ENCODE assay signal across 21 cellular contexts in the genomic region with DNA sequence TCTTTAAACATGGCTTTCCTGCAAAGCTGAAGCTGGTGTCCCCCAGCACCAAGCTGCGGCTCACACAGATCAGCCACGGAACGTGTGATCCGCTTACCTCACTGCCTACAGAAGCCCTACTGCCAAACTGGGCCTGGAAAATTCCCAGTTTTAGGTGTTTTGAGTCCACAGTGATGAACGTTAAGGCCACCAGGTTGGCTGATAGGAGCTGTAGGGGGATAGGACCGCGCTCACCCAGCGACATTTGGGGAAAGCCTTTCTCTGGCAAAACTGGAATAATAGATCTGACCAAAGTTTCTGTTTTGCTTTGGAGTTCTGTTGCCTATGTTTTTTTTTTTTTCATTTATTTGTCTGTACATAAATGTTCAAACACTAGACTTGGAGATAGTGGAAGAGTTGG. TPM values are rescaled to one million over a fixed set of nuclear protein-coding genes. Genes with fewer than 3 reads are reported as not detected.
"Had no signal": no experiment of that assay in that cellular context is flagged by ENCODE, and none has a peak within 500 bp of the region (broad histone marks: within the 10 kb centered on the region; RNA-seq: fewer than 3 reads in every experiment).

No MANE protein-coding gene starts in this region.

- H3K27ac Mint-ChIP-seq: activated CD4-positive, alpha-beta memory T cell treated with anti-CD3 and anti-CD28 coated beads, Interleukin-2, amount 10 ng/mL, durations not matched to agents 7 days and 5 days; activated CD4-positive, alpha-beta T cell treated with anti-CD3 and anti-CD28 coated beads, Interleukin-2, amount 10 ng/mL, durations not matched to agents 7 days and 5 days; activated naive CD8-positive, alpha-beta T cell had no signal

- H3K27ac ChIP-seq: brain microvascular endothelial cell, KMS-11, SJSA1 had no signal

- H3K27me3 ChIP-seq: brain microvascular endothelial cell, SJSA1 had no signal

- H3K4me3 Mint-ChIP-seq: activated CD4-positive, alpha-beta memory T cell treated with anti-CD3 and anti-CD28 coated beads, Interleukin-2, amount 10 ng/mL, durations not matched to agents 7 days and 5 days; activated CD4-positive, alpha-beta T cell treated with anti-CD3 and anti-CD28 coated beads, Interleukin-2, amount 10 ng/mL, durations not matched to agents 7 days and 5 days; activated naive CD8-positive, alpha-beta T cell had no signal

- ATAC-seq: SK-N-SH treated with all-trans-retinoic acid at 6 μM for 48 hours had no signal

- H3K4me1 ChIP-seq: SJSA1 had no signal

- H3K27me3 Mint-ChIP-seq: activated CD4-positive, alpha-beta memory T cell treated with anti-CD3 and anti-CD28 coated beads, Interleukin-2, amount 10 ng/mL, durations not matched to agents 7 days and 5 days; activated CD4-positive, alpha-beta T cell treated with anti-CD3 and anti-CD28 coated beads, Interleukin-2, amount 10 ng/mL, durations not matched to agents 7 days and 5 days; activated naive CD8-positive, alpha-beta T cell had no signal

- H3K9me3 Mint-ChIP-seq: activated CD4-positive, alpha-beta memory T cell treated with anti-CD3 and anti-CD28 coated beads, Interleukin-2, amount 10 ng/mL, durations not matched to agents 7 days and 5 days; activated CD4-positive, alpha-beta T cell treated with anti-CD3 and anti-CD28 coated beads, Interleukin-2, amount 10 ng/mL, durations not matched to agents 7 days and 5 days had no signal

- H3K9me3 ChIP-seq: SJSA1 had no signal

- H3K36me3 ChIP-seq: brain microvascular endothelial cell, SJSA1 had no signal

- DNase-seq: activated CD4-positive, alpha-beta memory T cell treated with anti-CD3 and anti-CD28 coated beads, Interleukin-2, amount 10 ng/mL, durations not matched to agents 7 days and 5 days; activated CD4-positive, alpha-beta T cell treated with anti-CD3 and anti-CD28 coated beads for 1 hour; activated CD4-positive, alpha-beta T cell treated with anti-CD3 and anti-CD28 coated beads, Interleukin-2, amount 10 ng/mL, durations not matched to agents 7 days and 5 days; activated CD8-positive, alpha-beta memory T cell treated with anti-CD3 and anti-CD28 coated beads, Interleukin-2, amount 50 U/mL, for 48 hours; activated effector memory CD4-positive, alpha-beta T cell treated with anti-CD3 and anti-CD28 coated beads, Interleukin-2, amount 50 U/mL, for 16 hours; activated naive CD4-positive, alpha-beta T cell treated with Interleukin-2 at 50 U/mL for 16 hours; activated T-cell treated with anti-CD3 and anti-CD28 coated beads, Interleukin-2, amount 50 U/mL, for 1 hour; brain microvascular endothelial cell; NCI-H1092; NCI-H1930; NCI-H2227 treated with DMSO at 0.1 percent for 48 hours; NCI-H446 treated with DMSO at 0.1 percent for 48 hours; NCI-H524 treated with DMSO at 0.1 percent for 48 hours; NCI-H748 treated with DMSO at 0.1 percent for 48 hours; Right ventricle myocardium superior; RPMI8226; SW 1271 had no signal

- H3K36me3 Mint-ChIP-seq: activated naive CD8-positive, alpha-beta T cell had no signal

- H3K4me3 ChIP-seq: SJSA1 had no signal

RNA-seq across cellular contexts. Expression of gene ASPHD2, which starts 14.8 kb away (rescaled TPM):
- total RNA-seq: Right ventricle myocardium superior had no signal
